ENCODE assay signal across 8 cellular contexts in the genomic region with DNA sequence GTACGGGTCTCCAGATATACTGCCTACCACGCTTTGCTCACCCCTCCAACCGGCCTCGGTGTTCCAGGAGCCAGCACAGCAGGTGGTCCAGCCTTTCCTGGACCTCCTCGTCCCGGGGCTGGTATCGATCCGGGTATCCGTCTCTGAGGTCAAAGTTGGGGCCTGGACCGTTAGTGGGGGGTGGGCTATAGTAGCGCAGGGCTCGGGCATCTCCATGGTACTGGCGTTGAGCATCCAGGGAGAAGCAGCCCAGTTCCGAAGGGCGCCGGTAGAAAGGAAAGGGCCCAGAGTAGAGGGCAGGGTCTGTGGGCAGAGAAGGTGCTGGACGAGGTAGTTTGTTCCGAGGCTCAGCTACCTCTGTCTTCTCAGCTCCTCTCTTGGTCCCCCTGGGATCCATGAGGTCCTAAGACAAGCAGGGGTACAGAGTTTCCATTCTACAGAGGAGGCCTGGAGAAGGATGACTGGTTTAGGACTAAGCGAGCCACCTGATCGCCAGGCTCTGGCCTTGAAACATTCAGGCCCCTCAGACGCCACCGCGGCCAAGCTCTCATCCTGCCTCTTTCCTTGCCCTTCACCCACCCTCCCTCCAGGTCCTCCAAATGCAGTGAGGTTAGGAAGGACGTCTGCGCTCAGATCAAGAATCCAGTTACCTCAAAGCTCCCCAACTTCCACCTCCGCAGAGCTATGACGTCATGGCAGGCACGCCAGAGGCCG. TPM values are rescaled to one million over a fixed set of nuclear protein-coding genes. Genes with fewer than 3 reads are reported as not detected.
DNase-seq lines count a peak whose midpoint lies in the region; ATAC-seq and TF ChIP-seq lines count a peak whose summit lies in the region.

No MANE protein-coding gene starts in this region.

- BruUV-seq in MCF 10A (replicated peaks; lab: Mats Ljungman, UMichigan) = TSS peak; percentile 78

- H3K4me1 Mint-ChIP-seq in MCF 10A (ENCODE audit: insufficient read depth, unreplicated experiment) = peaks cover 21% of the 10 kb centered on the region

- H3K9me3 ChIP-seq in lung (ENCODE audit: control insufficient read depth in 2 of 2, insufficient read depth in 1 of 2, low read length in 1 of 2) (no peaks in the 10 kb centered on the region), upper lobe of right lung (no peaks in the 10 kb centered on the region)

- CTCF ChIA-PET in MCF 10A (lab: Yijun Ruan, JAX) = interaction anchor here (0.6 to 1.5 kb wide), 4 partner anchors 19 to 779 kb away, joined by 3 to 5 read pairs (median 4); no protein-coding TSS in a partner anchor

- H3K4me3 Mint-ChIP-seq in MCF 10A (ENCODE audit: unreplicated experiment) = peak overlapping the region; percentile 80

- peak overlapping the region; percentile 93 for H3K27ac ChIP-seq in HL-60 (replicated peaks)
- peak overlapping the region; percentile 90 to 93 for H3K27ac ChIP-seq in lung (ENCODE audit: low read depth in 1 of 2, low read length in 1 of 2)
- peak overlapping the region; percentile 99 for H3K27ac ChIP-seq in upper lobe of right lung

- H3K4me1 ChIP-seq in lung (ENCODE audit: control insufficient read depth in 2 of 2, insufficient read depth in 2 of 2, low read length in 2 of 2) (peaks cover 5 to 7% of the 10 kb centered on the region in 2 donors), upper lobe of right lung (peaks cover 20% of the 10 kb centered on the region)

- POLR2A ChIA-PET in MCF 10A (lab: Yijun Ruan, JAX) = interaction anchor here (0.5 to 6.9 kb wide), 38 partner anchors 9 to 1328 kb away, joined by 3 to 109 read pairs (median 5); partner anchors contain the start of genes AGPAT1, ATF6B, BAG6 and C6orf47

- intact Hi-C loops in MCF 10A (cut with micrococcal nuclease) (loop anchor here (1.0 to 10.0 kb wide), 2 partner anchors 12 to 183 kb away; partner anchors contain the start of genes PPT2, PRRT1 and SKIC2), upper lobe of right lung (cut with DNase I) (no loop called here)

- peaks cover 75% of the 10 kb centered on the region for H3K36me3 Mint-ChIP-seq in MCF 10A (ENCODE audit: insufficient read depth, unreplicated experiment)

- ATAC-seq in lung (ENCODE audit: insufficient read depth, low FRiP score) = no peak
- no peak for ATAC-seq in upper lobe of right lung
- no peak for ATAC-seq in HG03108 (IDR thresholded peaks at IDR 0.05; ENCODE audit: unreplicated experiment)

- H3K27me3 ChIP-seq in HL-60 (ENCODE audit: insufficient read depth, poor library complexity, severe bottlenecking) = no peaks in the 10 kb centered on the region
- no peaks in the 10 kb centered on the region for H3K27me3 ChIP-seq in lung (ENCODE audit: control insufficient read depth, insufficient read depth)
- H3K27me3 ChIP-seq in upper lobe of right lung = no peaks in the 10 kb centered on the region

- H3K4me3 ChIP-seq in AG09309 (ENCODE audit: control insufficient read depth, low read depth, low read length) (peak overlapping the region; percentile 84), HL-60 (replicated peaks; ENCODE audit: insufficient read depth, low read length) (peak overlapping the region; percentile 82), lung (peak overlapping the region; percentile 77), upper lobe of right lung (peak overlapping the region; percentile 84)

- H3K36me3 ChIP-seq in lung (ENCODE audit: control insufficient read depth in 2 of 2, insufficient read depth in 2 of 2, low read length in 2 of 2) (peaks cover 3 to 38% of the 10 kb centered on the region in 2 donors), upper lobe of right lung (peaks cover 36% of the 10 kb centered on the region)

- DNase-seq in AG09309 (ENCODE audit: low read depth) = no peak
- no peak for DNase-seq in HL-60 (ENCODE audit: low read depth in 1 of 2, low spot score in 1 of 2)
- DNase-seq in MCF 10A (ENCODE audit: unreplicated experiment) = no peak
- no peak for DNase-seq in lung (ENCODE audit: low spot score)
- no peak for DNase-seq in upper lobe of right lung
- no peak for DNase-seq in GM20000 (ENCODE audit: low spot score)
- no peak for DNase-seq in GM19238 (ENCODE audit: insufficient read length, low spot score)

- no peaks in the 10 kb centered on the region for H3K9me3 Mint-ChIP-seq in MCF 10A (ENCODE audit: unreplicated experiment)

- TF ChIP-seq CTCF in AG09309 (IDR thresholded peaks at IDR 0.05; ENCODE audit: control insufficient read depth, insufficient read depth, low read depth, low read length, missing control alignments) (no peak), HL-60 (IDR thresholded peaks at IDR 0.05; ENCODE audit: insufficient read depth, low read length) (no peak), MCF 10A (IDR thresholded peaks at IDR 0.05; ENCODE audit: unreplicated experiment) (no peak), lung (IDR thresholded peaks at IDR 0.05; ENCODE audit: control extremely low read depth, extremely low read depth) (no peak), upper lobe of right lung (IDR thresholded peaks at IDR 0.05) (no peak), GM20000 (IDR thresholded peaks at IDR 0.05; ENCODE audit: extremely low read depth, missing control alignments) (no peak)

- H3K27ac Mint-ChIP-seq in MCF 10A (ENCODE audit: low read depth, unreplicated experiment) = peak overlapping the region; percentile 100

- H3K27me3 Mint-ChIP-seq in MCF 10A (ENCODE audit: insufficient read depth, unreplicated experiment) = no peaks in the 10 kb centered on the region

- WGBS in lung, 2 donors = 21 to 25% methylated on average over 29 of the region's 29 CpGs

RNA-seq across cellular contexts. Expression of gene DXO, which starts 0.5 kb away (rescaled TPM):
- total RNA-seq in MCF 10A (2022) = 39.1 and 41.4 TPM in 2 replicates
- 10 to 100 TPM; 11.9 to 18.7 TPM for total RNA-seq in lung
- 10 to 100 TPM; 15.1 to 23.9 TPM for polyA plus RNA-seq in lung
- 20.5 TPM for total RNA-seq in upper lobe of right lung

RNA-seq across cellular contexts. Expression of gene C4A, which starts 10.4 kb away (rescaled TPM):
- total RNA-seq in MCF 10A (2022) = 7.7 and 16.2 TPM in 2 replicates
- 100 to 1,000 TPM in 1 of 2 donors, 10 to 100 TPM in 1; 82.6 to 183 TPM for total RNA-seq in lung
- 100 to 1,000 TPM in 1 of 2 donors, 10 to 100 TPM in 1; 48.3 to 284 TPM for polyA plus RNA-seq in lung
- total RNA-seq in upper lobe of right lung = 200 TPM

RNA-seq across cellular contexts. Expression of gene SKIC2, which starts 12.5 kb away (rescaled TPM):
- total RNA-seq in MCF 10A (2022) (53.1 and 66.2 TPM in 2 replicates), lung (10 to 100 TPM; 28.1 to 70.6 TPM), upper lobe of right lung (58.8 TPM)
- 10 to 100 TPM; 52.7 to 78.0 TPM for polyA plus RNA-seq in lung

RNA-seq across cellular contexts. Expression of gene NELFE, which starts 12.7 kb away (rescaled TPM):
- 90.7 and 113 TPM in 2 replicates for total RNA-seq in MCF 10A (2022)
- total RNA-seq in lung = 10 to 100 TPM; 57.5 to 69.0 TPM
- polyA plus RNA-seq in lung = 10 to 100 TPM; 53.1 to 59.9 TPM
- 43.9 TPM for total RNA-seq in upper lobe of right lung

RNA-seq across cellular contexts. Expression of gene CFB, which starts 25.5 kb away (rescaled TPM):
- total RNA-seq in MCF 10A (2022) (24.5 and 24.6 TPM in 2 replicates), lung (100 to 1,000 TPM; 212 to 255 TPM), upper lobe of right lung (74.9 TPM)
- 100 to 1,000 TPM; 173 to 297 TPM for polyA plus RNA-seq in lung
